In genomic region chr11:19828382-19829108, GRCh38 we compare ENCODE assay signal across 13 cellular contexts.
DNase-seq lines count a peak whose midpoint lies in the region; ATAC-seq and TF ChIP-seq lines count a peak whose summit lies in the region.
"Had no signal": no experiment of that assay in that cellular context is flagged by ENCODE, and none has a peak within 500 bp of the region (broad histone marks: within the 10 kb centered on the region; RNA-seq: fewer than 3 reads in every experiment).

No MANE protein-coding gene starts in this region.

- H3K4me1 ChIP-seq in iPS-20b (ENCODE audit: insufficient read depth, low read length) (peaks cover 41% of the 10 kb centered on the region), gastrocnemius medialis (no peaks in the 10 kb centered on the region)
- H3K4me1 ChIP-seq: parathyroid adenoma had no signal

- TF ChIP-seq CTCF in VCaP (conservative IDR thresholded peaks at IDR 0.05) = no peak
- TF ChIP-seq CTCF in gastrocnemius medialis (IDR thresholded peaks at IDR 0.05 in 4 of 5, conservative IDR thresholded peaks at IDR 0.05 in 1 of 5) = no peak

- H3K36me3 ChIP-seq in iPS-20b (ENCODE audit: insufficient read depth, low read depth, low read length) (peaks cover 18% of the 10 kb centered on the region), gastrocnemius medialis (no peaks in the 10 kb centered on the region)

- intact Hi-C loops in gastrocnemius medialis (cut with DNase I; ENCODE audit: low total_unique reads) = no loop called here

- peak overlapping the region; percentile 13; the same call in 1 of the 2 replicates for H3K9ac ChIP-seq in iPS-20b (ENCODE audit: low read depth, low read length)
- H3K9ac ChIP-seq: parathyroid adenoma had no signal

- H3K9me3 ChIP-seq in iPS-20b (ENCODE audit: insufficient read depth, low read depth, low read length) (no peaks in the 10 kb centered on the region), gastrocnemius medialis (no peaks in the 10 kb centered on the region)

- in situ Hi-C loops in gastrocnemius medialis (cut with MboI; ENCODE audit: low sequenced_read_pairs in 4 of 4) = no loop called here

- H3K27ac ChIP-seq in VCaP (peak overlapping the region; percentile 65), iPS-20b (ENCODE audit: low read length) (peak overlapping the region; percentile 36), gastrocnemius medialis (no peak overlapping the region)
- H3K27ac ChIP-seq: parathyroid adenoma had no signal

- TF ChIP-seq POLR2A in gastrocnemius medialis (IDR thresholded peaks at IDR 0.05) = no peak

- peak; percentile 46 for ATAC-seq in GM19463 (IDR thresholded peaks at IDR 0.05; ENCODE audit: unreplicated experiment)
- ATAC-seq in gastrocnemius medialis = no peak

- no peak overlapping the region for H3K4me3 ChIP-seq in iPS-20b (ENCODE audit: low read length)
- no peak overlapping the region for H3K4me3 ChIP-seq in gastrocnemius medialis

- H3K27me3 ChIP-seq in iPS-20b (ENCODE audit: insufficient read depth, low read length) (no peaks in the 10 kb centered on the region), gastrocnemius medialis (no peaks in the 10 kb centered on the region)

- DNase-seq in CD1c-positive myeloid dendritic cell (ENCODE audit: extremely low spot score) (peak; percentile 13), COR-L47 (lab: John Stamatoyannopoulos, UW) (no peak), HT-29 (ENCODE audit: low spot score) (no peak), gastrocnemius medialis (no peak), NCI-H2029 treated with DMSO at 0.1 percent for 48 hours (lab: John Stamatoyannopoulos, UW) (no peak)
- DNase-seq: cerebellar nuclear complex; kidney glomerular epithelial cell; NCI-H1092; stimulated activated CD4-positive, alpha-beta T cell treated with anti-CD3 and anti-CD28 coated beads, Interleukin-12 subunit alpha, Interleukin-12 subunit beta, amount 100 ng/mL, for 4 hours had no signal

Comparison
In these comparisons a context has a peak if more than half of its experiments do, and no peak if none do; other contexts are left out.
1. H3K27ac ChIP-seq: peak in VCaP (single experiment) and iPS-20b (single experiment); none in gastrocnemius medialis (0 of 4).